In genomic region chr13:114119196-114119595, GRCh38 we compare ENCODE assay signal across 8 cellular contexts. TPM values are rescaled to one million over a fixed set of nuclear protein-coding genes. Genes with fewer than 3 reads are reported as not detected.
DNase-seq lines count a peak whose midpoint lies in the region; ATAC-seq and TF ChIP-seq lines count a peak whose summit lies in the region.

No MANE protein-coding gene starts in this region.

- H3F3A ChIP-seq in GM23338 (replicated peaks; ENCODE audit: low read depth): peaks cover 19% of the 10 kb centered on the region

- H3K4me2 ChIP-seq in GM23338: peak overlapping the region; percentile 42

- H3K27ac ChIP-seq in GM23338 (ENCODE audit: low read depth): peak overlapping the region; percentile 56

- peak; percentile 75 for ATAC-seq in GM23338
- ATAC-seq in GM21447 (IDR thresholded peaks at IDR 0.05; ENCODE audit: unreplicated experiment): no peak
- ATAC-seq in GM21528 (IDR thresholded peaks at IDR 0.05; ENCODE audit: low FRiP score, unreplicated experiment): no peak
- no peak for ATAC-seq in GM18502 (IDR thresholded peaks at IDR 0.05; ENCODE audit: poor library complexity, unreplicated experiment)

- H3K36me3 Mint-ChIP-seq in GM23338 (ENCODE audit: low read depth): peaks cover 18% of the 10 kb centered on the region
- H3K36me3 Mint-ChIP-seq in activated CD4-positive, alpha-beta memory T cell treated with anti-CD3 and anti-CD28 coated beads, Interleukin-2, amount 10 ng/mL, durations not matched to agents 7 days and 5 days (ENCODE audit: low read depth): peaks cover 42% of the 10 kb centered on the region
- no peaks in the 10 kb centered on the region for H3K36me3 Mint-ChIP-seq in glutamatergic neuron (ENCODE audit: unreplicated experiment)

- DNase-seq in GM23338 (ENCODE audit: low spot score) (peak; percentile 95), glutamatergic neuron (peak; percentile 71), retina (peak; percentile 57), midbrain (lab: John Stamatoyannopoulos, UW) (no peak)
- no peak for DNase-seq in activated CD4-positive, alpha-beta memory T cell treated with anti-CD3 and anti-CD28 coated beads, Interleukin-2, amount 10 ng/mL, durations not matched to agents 7 days and 5 days

- H3K27me3 Mint-ChIP-seq in GM23338 (ENCODE audit: insufficient read depth, low read depth, poor library complexity) (peaks cover 15% of the 10 kb centered on the region), glutamatergic neuron (ENCODE audit: unreplicated experiment) (peaks cover 13% of the 10 kb centered on the region)
- no peaks in the 10 kb centered on the region for H3K27me3 Mint-ChIP-seq in activated CD4-positive, alpha-beta memory T cell treated with anti-CD3 and anti-CD28 coated beads, Interleukin-2, amount 10 ng/mL, durations not matched to agents 7 days and 5 days

- H2AFZ ChIP-seq in GM23338: no peak overlapping the region

- H3K9me3 Mint-ChIP-seq in GM23338: peaks cover 3% of the 10 kb centered on the region; the same call in 1 of the 3 replicates
- no peaks in the 10 kb centered on the region for H3K9me3 Mint-ChIP-seq in activated CD4-positive, alpha-beta memory T cell treated with anti-CD3 and anti-CD28 coated beads, Interleukin-2, amount 10 ng/mL, durations not matched to agents 7 days and 5 days
- H3K9me3 Mint-ChIP-seq in glutamatergic neuron (ENCODE audit: unreplicated experiment): peaks cover 14% of the 10 kb centered on the region

- CTCF ChIA-PET in activated CD4-positive, alpha-beta memory T cell treated with anti-CD3 and anti-CD28 coated beads, Interleukin-2, amount 10 ng/mL, durations not matched to agents 7 days and 5 days (lab: Charles Lee): no interaction called here

- H3K4me3 ChIP-seq in GM23338: peak overlapping the region; percentile 15

- no peaks in the 10 kb centered on the region for H3K27me3 ChIP-seq in GM23338 (ENCODE audit: insufficient read depth)

- H3K4me1 Mint-ChIP-seq in GM23338: peaks cover 54% of the 10 kb centered on the region
- H3K4me1 Mint-ChIP-seq in activated CD4-positive, alpha-beta memory T cell treated with anti-CD3 and anti-CD28 coated beads, Interleukin-2, amount 10 ng/mL, durations not matched to agents 7 days and 5 days: peaks cover 63% of the 10 kb centered on the region
- peaks cover 40% of the 10 kb centered on the region for H3K4me1 Mint-ChIP-seq in glutamatergic neuron (ENCODE audit: low read depth, unreplicated experiment)

- no peak for TF ChIP-seq CTCF in GM23338 (conservative IDR thresholded peaks at IDR 0.05; ENCODE audit: low read depth in 2 of 2)
- no peak for TF ChIP-seq CTCF in glutamatergic neuron (IDR thresholded peaks at IDR 0.05; ENCODE audit: partially characterized antibody, unreplicated experiment)

- H3K9me2 ChIP-seq in GM23338 (ENCODE audit: insufficient read depth): no peaks in the 10 kb centered on the region

- POLR2A ChIA-PET in activated CD4-positive, alpha-beta memory T cell treated with anti-CD3 and anti-CD28 coated beads, Interleukin-2, amount 10 ng/mL, durations not matched to agents 7 days and 5 days (lab: Charles Lee): interaction anchor here (1.2 to 1.5 kb wide), 2 partner anchors 11 to 23 kb away, joined by 4 to 5 read pairs; no protein-coding TSS in a partner anchor

- no peaks in the 10 kb centered on the region; the same call in 1 of the 2 replicates for H4K20me1 ChIP-seq in GM23338 (replicated peaks; ENCODE audit: insufficient read depth)

- H3K4me3 Mint-ChIP-seq in GM23338 (peak overlapping the region; percentile 60), glutamatergic neuron (ENCODE audit: unreplicated experiment) (no peak overlapping the region)
- peak overlapping the region; percentile 47 for H3K4me3 Mint-ChIP-seq in activated CD4-positive, alpha-beta memory T cell treated with anti-CD3 and anti-CD28 coated beads, Interleukin-2, amount 10 ng/mL, durations not matched to agents 7 days and 5 days

- no peaks in the 10 kb centered on the region for H3K36me3 ChIP-seq in GM23338 (ENCODE audit: insufficient read depth)

- H3K4me1 ChIP-seq in GM23338 (ENCODE audit: insufficient read depth): peaks cover 20% of the 10 kb centered on the region

- peak overlapping the region; percentile 91 for H3K27ac Mint-ChIP-seq in GM23338
- H3K27ac Mint-ChIP-seq in activated CD4-positive, alpha-beta memory T cell treated with anti-CD3 and anti-CD28 coated beads, Interleukin-2, amount 10 ng/mL, durations not matched to agents 7 days and 5 days: peak overlapping the region; percentile 31
- H3K27ac Mint-ChIP-seq in glutamatergic neuron (ENCODE audit: unreplicated experiment): peak overlapping the region; percentile 7

- H3K79me2 ChIP-seq in GM23338 (replicated peaks; ENCODE audit: insufficient read depth): peaks cover 50% of the 10 kb centered on the region

TF ChIP-seq in GM23338, 12 proteins besides CTCF, POLR2A, EP300 and RAD21:
- TF ChIP-seq ZNF114 (CRISPR knock-in tag; IDR thresholded peaks at IDR 0.05) (no peak), JUNB (IDR thresholded peaks at IDR 0.05; ENCODE audit: unreplicated experiment) (no peak), ZNF331 (CRISPR knock-in tag; IDR thresholded peaks at IDR 0.05; ENCODE audit: low read depth) (no peak), ETS1 (IDR thresholded peaks at IDR 0.05) (peak; percentile 64; the same call in 1 of the 2 replicates), CREB1 (CRISPR knock-in tag; IDR thresholded peaks at IDR 0.05; ENCODE audit: low read depth) (no peak), STAT1 (IDR thresholded peaks at IDR 0.05; ENCODE audit: unreplicated experiment) (no peak), POLR2AphosphoS5 (IDR thresholded peaks at IDR 0.05; ENCODE audit: low read depth) (no peak), REST (IDR thresholded peaks at IDR 0.05; ENCODE audit: unreplicated experiment) (no peak)

RNA-seq across cellular contexts. Expression of gene RASA3, which starts 13.2 kb away (rescaled TPM):
- 18.7 and 20.7 TPM in 2 replicates for total RNA-seq in GM23338 (2014; rRNA removed; shearing (Covaris generic))
- 11.2 and 11.7 TPM in 2 replicates for polyA plus RNA-seq in GM23338 (2016; fragmentation: Nextera tagmentation; extraction: Ambion mirVana)
- total RNA-seq in activated CD4-positive, alpha-beta memory T cell treated with anti-CD3 and anti-CD28 coated beads, Interleukin-2, amount 10 ng/mL, durations not matched to agents 7 days and 5 days: 10 to 100 TPM; 97.2 to 99.3 TPM
- 15.2 TPM for total RNA-seq in glutamatergic neuron (ENCODE audit: unreplicated experiment)

RNA-seq across cellular contexts. Expression of gene CFAP97D2, which starts 59.9 kb away (rescaled TPM):
- not detected in 2 replicates for total RNA-seq in GM23338 (2014; rRNA removed; shearing (Covaris generic))
- polyA plus RNA-seq in GM23338 (2016; fragmentation: Nextera tagmentation; extraction: Ambion mirVana): not detected in 2 replicates
- total RNA-seq in activated CD4-positive, alpha-beta memory T cell treated with anti-CD3 and anti-CD28 coated beads, Interleukin-2, amount 10 ng/mL, durations not matched to agents 7 days and 5 days: not detected
- total RNA-seq in glutamatergic neuron (ENCODE audit: unreplicated experiment): not detected

Comparison
In these comparisons a context has a peak if more than half of its experiments do, and no peak if none do; other contexts are left out.
1. DNase-seq: peak in GM23338 (single experiment), glutamatergic neuron (single experiment) and retina (single experiment); none in activated CD4-positive, alpha-beta memory T cell treated with anti-CD3 and anti-CD28 coated beads, Interleukin-2, amount 10 ng/mL, durations not matched to agents 7 days and 5 days (single experiment) and midbrain (single experiment).
2. H3K27ac Mint-ChIP-seq: peak in every context shown above with its lines; median percentile 91 in GM23338; 31 in activated CD4-positive, alpha-beta memory T cell treated with anti-CD3 and anti-CD28 coated beads, Interleukin-2, amount 10 ng/mL, durations not matched to agents 7 days and 5 days; 7 in glutamatergic neuron.